Comparison of ENCODE assay signal across 12 cellular contexts in genomic region chr6:85452441-85452881, GRCh38. TPM values are rescaled to one million over a fixed set of nuclear protein-coding genes. Genes with fewer than 3 reads are reported as not detected.
DNase-seq lines count a peak whose midpoint lies in the region; FAIRE-seq and TF ChIP-seq lines count a peak whose summit lies in the region.
"Had no signal": no experiment of that assay in that cellular context is flagged by ENCODE, and none has a peak within 500 bp of the region (broad histone marks: within the 10 kb centered on the region; RNA-seq: fewer than 3 reads in every experiment).

No MANE protein-coding gene starts in this region.

- peak overlapping the region; percentile 96 for H3K4me3 Mint-ChIP-seq in chondrocyte (ENCODE audit: unreplicated experiment)

- H3K36me3 Mint-ChIP-seq in chondrocyte (ENCODE audit: low read depth), result no peaks in the 10 kb centered on the region

- peak overlapping the region; percentile 52 for H3K27ac ChIP-seq in muscle layer of duodenum (ENCODE audit: low read length)
- H3K27ac ChIP-seq: pancreas had no signal

- H3K36me3 ChIP-seq in muscle layer of duodenum (ENCODE audit: control insufficient read depth in 1 of 2, insufficient read depth in 2 of 2, low read length in 2 of 2), result no peaks in the 10 kb centered on the region
- H3K36me3 ChIP-seq: heart right ventricle, pancreas had no signal

- FAIRE-seq in RCC 7860 (lab: Jason Lieb, UNC), result no peak
- FAIRE-seq: pancreas had no signal

- H3K27me3 Mint-ChIP-seq in chondrocyte (ENCODE audit: low read depth), result no peaks in the 10 kb centered on the region

- H3K4me1 ChIP-seq in muscle layer of duodenum (ENCODE audit: control insufficient read depth in 1 of 2, insufficient read depth in 2 of 2, low read length in 2 of 2), result peaks cover 0 to 16% of the 10 kb centered on the region in 2 donors

- H3K27me3 ChIP-seq in muscle layer of duodenum (ENCODE audit: low read depth, low read length), result no peaks in the 10 kb centered on the region

- peak overlapping the region; percentile 88 for H3K4me3 ChIP-seq in AG10803 (ENCODE audit: low read length)
- peak overlapping the region; percentile 69 to 85 for H3K4me3 ChIP-seq in muscle layer of duodenum (ENCODE audit: low read depth in 1 of 2, low read length in 2 of 2)
- H3K4me3 ChIP-seq: pancreas had no signal

- H3K4me1 Mint-ChIP-seq in chondrocyte (ENCODE audit: low read depth), result peaks cover 64% of the 10 kb centered on the region

- no peaks in the 10 kb centered on the region for H3K9me3 ChIP-seq in muscle layer of duodenum (ENCODE audit: control insufficient read depth in 1 of 2, low read length in 2 of 2)
- H3K9me3 ChIP-seq: heart right ventricle, pancreas had no signal

- H3K27ac Mint-ChIP-seq in chondrocyte (ENCODE audit: unreplicated experiment), result peak overlapping the region; percentile 75
- H3K27ac Mint-ChIP-seq: activated naive CD4-positive, alpha-beta T cell treated with anti-CD3 and anti-CD28 coated beads, Interleukin-2, amount 50 U/mL, for 72 hours had no signal

- TF ChIP-seq CTCF in AG10803 (conservative IDR thresholded peaks at IDR 0.05; ENCODE audit: low read length), result no peak
- no peak for TF ChIP-seq CTCF in chondrocyte (IDR thresholded peaks at IDR 0.05)

- peak; percentile 86 for DNase-seq in AG10803 (ENCODE audit: low read depth)
- DNase-seq in LHCN-M2 (ENCODE audit: low read depth), result peak; percentile 74
- DNase-seq in chondrocyte (ENCODE audit: low spot score), result no peak
- no peak for DNase-seq in G401 (ENCODE audit: low spot score)
- no peak for DNase-seq in RCC 7860 (ENCODE audit: low spot score)
- DNase-seq in glomerular visceral epithelial cell (ENCODE audit: extremely low spot score), result no peak
- DNase-seq in effector CD4-positive, alpha-beta T cell, result no peak
- DNase-seq: heart right ventricle, NCI-H1436 treated with DMSO at 0.1 percent for 48 hours, pancreas had no signal

- in situ Hi-C loops in G401 (cut with HindIII; ENCODE audit: low sequenced_read_pairs), result no loop called here

- no peaks in the 10 kb centered on the region for H3K9me3 Mint-ChIP-seq in chondrocyte (ENCODE audit: low read depth)
- H3K9me3 Mint-ChIP-seq: activated naive CD4-positive, alpha-beta T cell treated with anti-CD3 and anti-CD28 coated beads, Interleukin-2, amount 50 U/mL, for 72 hours had no signal

RNA-seq across cellular contexts. Expression of gene NT5E, which starts 2.6 kb away (rescaled TPM):
- total RNA-seq in LHCN-M2 (2014; rRNA removed) (762 and 846 TPM in 2 replicates), chondrocyte (43.1 to 49.0 TPM (median 48.7 TPM) in 3 replicates)
- 193 TPM for polyA plus RNA-seq in LHCN-M2 (2012)
- 11.0 and 11.5 TPM in 2 replicates for total RNA-seq in G401 (2014; rRNA removed; shearing (Covaris generic))

Comparison
In these comparisons a context has a peak if more than half of its experiments do, and no peak if none do; other contexts are left out.
1. DNase-seq: peak in AG10803 (single experiment) and LHCN-M2 (single experiment); none in chondrocyte (single experiment), G401 (single experiment), RCC 7860 (single experiment), glomerular visceral epithelial cell (single experiment) and effector CD4-positive, alpha-beta T cell (single experiment).
2. RNA of gene NT5E, which starts 2.6 kb away (total RNA-seq): 762 to 846 TPM in LHCN-M2; 43.1 to 49.0 TPM in chondrocyte and 11.0 to 11.5 TPM in G401; every median in the first group is over 10 times any median in the second.